ENCODE assay signal across 12 cellular contexts in the genomic region with DNA sequence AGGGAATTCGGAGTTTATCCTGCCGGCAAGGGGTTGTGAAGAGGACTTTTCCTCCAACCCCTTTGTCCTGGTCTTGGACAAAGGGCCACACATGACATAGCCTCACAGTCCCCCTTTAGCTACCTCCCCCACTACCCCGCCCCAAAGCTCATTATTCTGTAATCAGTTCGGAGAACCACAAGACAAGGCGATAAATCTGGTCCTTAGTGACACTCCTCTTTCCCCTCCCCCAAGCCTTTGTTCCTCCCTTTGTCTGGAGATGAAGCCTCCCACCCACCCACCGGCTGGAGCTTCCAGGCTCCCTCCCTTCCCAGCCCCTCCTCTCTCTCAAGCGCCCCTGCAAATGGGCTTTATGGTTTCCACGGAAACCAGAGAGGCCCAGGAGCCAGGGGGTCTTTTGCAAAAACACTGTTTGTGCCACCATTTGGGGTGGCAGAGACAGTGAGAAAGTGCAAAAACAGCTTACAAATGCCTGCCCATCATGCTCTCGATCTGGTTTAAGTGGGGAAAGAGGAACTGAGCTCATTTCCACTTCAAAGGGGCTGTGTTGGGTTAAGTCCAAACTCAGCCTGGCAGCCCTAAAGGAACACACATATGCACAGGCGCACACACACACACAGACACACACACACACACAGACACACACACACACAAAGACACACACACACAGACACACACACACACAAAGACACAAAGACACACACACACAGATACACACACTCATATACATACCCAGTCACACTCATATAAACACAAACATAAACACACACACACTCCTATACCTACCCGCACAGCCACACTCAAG. TPM values are rescaled to one million over a fixed set of nuclear protein-coding genes. Genes with fewer than 3 reads are reported as not detected.
DNase-seq lines count a peak whose midpoint lies in the region; ATAC-seq and TF ChIP-seq lines count a peak whose summit lies in the region.
"Had no signal": no experiment of that assay in that cellular context is flagged by ENCODE, and none has a peak within 500 bp of the region (broad histone marks: within the 10 kb centered on the region; RNA-seq: fewer than 3 reads in every experiment).

No MANE protein-coding gene starts in this region.

- no peak overlapping the region for H3K4me3 Mint-ChIP-seq in activated naive CD8-positive, alpha-beta T cell treated with anti-CD3 and anti-CD28 coated beads, Interleukin-2, amount 50 U/mL, for 24 hours

- intact Hi-C loops in body of pancreas (cut with DNase I) = no loop called here

- peaks cover 4% of the 10 kb centered on the region for H3K27me3 Mint-ChIP-seq in activated naive CD8-positive, alpha-beta T cell treated with anti-CD3 and anti-CD28 coated beads, Interleukin-2, amount 50 U/mL, for 24 hours

- DNase-seq in NCI-H1092 treated with DMSO at 0.1 percent for 48 hours (lab: John Stamatoyannopoulos, UW) (peak; percentile 34), lung microvascular endothelial cell (ENCODE audit: low read depth in 2 of 2) (peak; percentile 76 to 88), body of pancreas (no peak), NCI-H1105 treated with DMSO at 0.1 percent for 48 hours (lab: John Stamatoyannopoulos, UW) (no peak)
- no peak for DNase-seq in activated naive CD8-positive, alpha-beta T cell treated with anti-CD3 and anti-CD28 coated beads, Interleukin-2, amount 50 U/mL, for 24 hours
- DNase-seq: activated CD4-positive, alpha-beta T cell treated with anti-CD3 and anti-CD28 coated beads for 48 hours; NCI-H774; right lobe of liver; stimulated activated naive CD4-positive, alpha-beta T cell had no signal

- no peaks in the 10 kb centered on the region for H3K4me1 Mint-ChIP-seq in activated naive CD8-positive, alpha-beta T cell treated with anti-CD3 and anti-CD28 coated beads, Interleukin-2, amount 50 U/mL, for 24 hours

- H3K4me3 ChIP-seq in BLaER1 treated with 17β-estradiol and CSF1 and Interleukin-3, amounts not matched to agents 10 nM and 100 nM = peak overlapping the region in 1 of 10 experiments; percentile 16; a peak in 1 of 20 replicates
- H3K4me3 ChIP-seq in duodenal mucosa (ENCODE audit: low read depth in 1 of 2, low read length in 2 of 2) (no peak overlapping the region), body of pancreas (no peak overlapping the region)
- H3K4me3 ChIP-seq: right lobe of liver had no signal

- 30 to 41% methylated on average over 11 of the region's 11 CpGs for WGBS in body of pancreas, 2 donors

- H3K9me3 Mint-ChIP-seq in activated naive CD8-positive, alpha-beta T cell treated with anti-CD3 and anti-CD28 coated beads, Interleukin-2, amount 50 U/mL, for 24 hours = no peaks in the 10 kb centered on the region

- no peak for ATAC-seq in activated naive CD8-positive, alpha-beta T cell treated with anti-CD3 and anti-CD28 coated beads, Interleukin-2, amount 50 U/mL, for 24 hours
- ATAC-seq in body of pancreas (no peak), HG02870 (IDR thresholded peaks at IDR 0.05; ENCODE audit: unreplicated experiment) (no peak)

- H3K27ac Mint-ChIP-seq in activated naive CD8-positive, alpha-beta T cell treated with anti-CD3 and anti-CD28 coated beads, Interleukin-2, amount 50 U/mL, for 24 hours = no peak overlapping the region

- H3K9ac ChIP-seq in BLaER1 treated with 17β-estradiol and CSF1 and Interleukin-3, amounts not matched to agents 10 nM and 100 nM = peak overlapping the region in 8 of 11 experiments; percentile 53 to 71 (median 60); a peak in 15 of 22 replicates
- H3K9ac ChIP-seq in duodenal mucosa (ENCODE audit: low read depth in 1 of 2, low read length in 2 of 2) = no peak overlapping the region

- TF ChIP-seq POLR2A in body of pancreas (IDR thresholded peaks at IDR 0.05) = no peak

- H4K20me1 ChIP-seq in BLaER1 treated with 17β-estradiol and CSF1 and Interleukin-3, amounts not matched to agents 10 nM and 100 nM = no peaks in the 10 kb centered on the region

- no peaks in the 10 kb centered on the region for H3K9me3 ChIP-seq in BLaER1 treated with 17β-estradiol and CSF1 and Interleukin-3, amounts not matched to agents 10 nM and 100 nM (replicated peaks in 1 of 11)
- H3K9me3 ChIP-seq in duodenal mucosa (ENCODE audit: control insufficient read depth in 1 of 2, low read length in 2 of 2) = no peaks in the 10 kb centered on the region
- H3K9me3 ChIP-seq in body of pancreas = no peaks in the 10 kb centered on the region
- H3K9me3 ChIP-seq: right lobe of liver had no signal

- no peaks in the 10 kb centered on the region for H3K36me3 ChIP-seq in BLaER1 treated with 17β-estradiol and CSF1 and Interleukin-3, amounts not matched to agents 10 nM and 100 nM
- no peaks in the 10 kb centered on the region for H3K36me3 ChIP-seq in duodenal mucosa (ENCODE audit: control insufficient read depth in 1 of 2, insufficient read depth in 2 of 2, low read length in 2 of 2)
- H3K36me3 ChIP-seq in body of pancreas (replicated peaks in 1 of 2; ENCODE audit: insufficient read depth in 1 of 2, low read depth in 2 of 2) = no peaks in the 10 kb centered on the region
- H3K36me3 ChIP-seq: right lobe of liver had no signal

- H3K4me2 ChIP-seq in BLaER1 treated with 17β-estradiol and CSF1 and Interleukin-3, amounts not matched to agents 10 nM and 100 nM = peak overlapping the region; percentile 54 to 83 (median 69)

- H3K4me1 ChIP-seq in BLaER1 treated with 17β-estradiol and CSF1 and Interleukin-3, amounts not matched to agents 10 nM and 100 nM = peaks cover 13 to 46% (median 17%) of the 10 kb centered on the region in 10 experiments; a peak in 19 of 20 replicates
- H3K4me1 ChIP-seq in duodenal mucosa (ENCODE audit: control insufficient read depth in 1 of 2, insufficient read depth in 2 of 2, low read length in 2 of 2) = peaks cover 0 to 4% of the 10 kb centered on the region in 2 donors
- H3K4me1 ChIP-seq in body of pancreas = no peaks in the 10 kb centered on the region
- H3K4me1 ChIP-seq: right lobe of liver had no signal

- peak overlapping the region in 9 of 11 experiments; percentile 48 to 82 (median 72); a peak in 17 of 22 replicates for H3K27ac ChIP-seq in BLaER1 treated with 17β-estradiol and CSF1 and Interleukin-3, amounts not matched to agents 10 nM and 100 nM
- H3K27ac ChIP-seq in duodenal mucosa (ENCODE audit: low read depth, low read length) = peak overlapping the region; percentile 36
- H3K27ac ChIP-seq in body of pancreas = no peak overlapping the region
- H3K27ac ChIP-seq: right lobe of liver had no signal

- peaks cover 0 to 5% (median 0%) of the 10 kb centered on the region in 11 experiments; a peak in 3 of 22 replicates for H3K27me3 ChIP-seq in BLaER1 treated with 17β-estradiol and CSF1 and Interleukin-3, amounts not matched to agents 10 nM and 100 nM
- H3K27me3 ChIP-seq in duodenal mucosa (ENCODE audit: control insufficient read depth in 1 of 2, insufficient read depth in 2 of 2, low read length in 2 of 2) (no peaks in the 10 kb centered on the region), body of pancreas (no peaks in the 10 kb centered on the region)
- H3K27me3 ChIP-seq: right lobe of liver had no signal

- H3K36me3 Mint-ChIP-seq in activated naive CD8-positive, alpha-beta T cell treated with anti-CD3 and anti-CD28 coated beads, Interleukin-2, amount 50 U/mL, for 24 hours (ENCODE audit: low read depth) = no peaks in the 10 kb centered on the region

- TF ChIP-seq CTCF in body of pancreas (IDR thresholded peaks at IDR 0.05) = no peak

RNA-seq across cellular contexts. Expression of a gene that starts 23.6 kb away (rescaled TPM):
- total RNA-seq in lung microvascular endothelial cell (under 0.01 TPM in 2 replicates), body of pancreas (1 to 10 TPM in 1 of 2 donors, under 1 TPM in 1; 0.66 to 1.3 TPM)

RNA-seq across cellular contexts. Expression of a gene that starts 31.7 kb away (rescaled TPM):
- total RNA-seq in lung microvascular endothelial cell (under 0.01 TPM in 2 replicates), body of pancreas (not detected)

Comparison
In these comparisons a context has a peak if more than half of its experiments do, and no peak if none do; other contexts are left out.
1. H3K27ac ChIP-seq: peak in BLaER1 treated with 17β-estradiol and CSF1 and Interleukin-3, amounts not matched to agents 10 nM and 100 nM (9 of 11) and duodenal mucosa (single experiment); none in body of pancreas (0 of 4).
2. H3K9ac ChIP-seq: peak in BLaER1 treated with 17β-estradiol and CSF1 and Interleukin-3, amounts not matched to agents 10 nM and 100 nM (8 of 11); none in duodenal mucosa (0 of 2).
3. DNase-seq: peak in NCI-H1092 treated with DMSO at 0.1 percent for 48 hours (single experiment) and lung microvascular endothelial cell (2 of 2); none in activated naive CD8-positive, alpha-beta T cell treated with anti-CD3 and anti-CD28 coated beads, Interleukin-2, amount 50 U/mL, for 24 hours (single experiment), body of pancreas (0 of 4) and NCI-H1105 treated with DMSO at 0.1 percent for 48 hours (single experiment).